8 cellular contexts compared by ENCODE assay signal in genomic region chr3:44198265-44198956, GRCh38. TPM values are rescaled to one million over a fixed set of nuclear protein-coding genes. Genes with fewer than 3 reads are reported as not detected.
DNase-seq lines count a peak whose midpoint lies in the region; ATAC-seq and TF ChIP-seq lines count a peak whose summit lies in the region.

No MANE protein-coding gene starts in this region.

- CTCF ChIA-PET in activated CD8-positive, alpha-beta T cell treated with anti-CD3 and anti-CD28 coated beads for 36 hours (lab: Charles Lee), result interaction anchor here (0.6 to 3.5 kb wide), 20 partner anchors 9 to 616 kb away, joined by 3 to 19 read pairs (median 4); no protein-coding TSS in a partner anchor

- POLR2A ChIA-PET in activated CD8-positive, alpha-beta T cell treated with anti-CD3 and anti-CD28 coated beads for 36 hours (lab: Charles Lee), result no interaction called here

- no peaks in the 10 kb centered on the region for H3K27me3 ChIP-seq in effector memory CD4-positive, alpha-beta T cell (replicated peaks; ENCODE audit: control insufficient read depth, insufficient read depth, low read length, poor library complexity, severe bottlenecking)
- H3K27me3 ChIP-seq in mesendoderm (ENCODE audit: insufficient read depth, low read length, poor library complexity), result no peaks in the 10 kb centered on the region

- H3K9me3 Mint-ChIP-seq in activated CD8-positive, alpha-beta T cell treated with anti-CD3 and anti-CD28 coated beads for 36 hours, result no peaks in the 10 kb centered on the region

- H3K27ac Mint-ChIP-seq in activated CD8-positive, alpha-beta T cell treated with anti-CD3 and anti-CD28 coated beads for 36 hours, result no peak overlapping the region

- peak; percentile 50 for ATAC-seq in HG02763 (IDR thresholded peaks at IDR 0.05; ENCODE audit: unreplicated experiment)
- ATAC-seq in activated CD8-positive, alpha-beta T cell treated with anti-CD3 and anti-CD28 coated beads for 36 hours, result peak; percentile 77
- no peak for ATAC-seq in GM18519 (IDR thresholded peaks at IDR 0.05; ENCODE audit: low FRiP score, unreplicated experiment)

- H3K4me3 Mint-ChIP-seq in activated CD8-positive, alpha-beta T cell treated with anti-CD3 and anti-CD28 coated beads for 36 hours, result no peak overlapping the region

- no peaks in the 10 kb centered on the region for H3K79me1 ChIP-seq in mesendoderm (ENCODE audit: low read length)

- no peaks in the 10 kb centered on the region for H3K36me3 Mint-ChIP-seq in activated CD8-positive, alpha-beta T cell treated with anti-CD3 and anti-CD28 coated beads for 36 hours (ENCODE audit: low read depth)

- no peak overlapping the region for H2BK120ac ChIP-seq in mesendoderm (ENCODE audit: low read depth, low read length)

- no peak overlapping the region for H4K5ac ChIP-seq in mesendoderm (ENCODE audit: low read length)

- H3K4me1 ChIP-seq in effector memory CD4-positive, alpha-beta T cell (ENCODE audit: control insufficient read depth, insufficient read depth, low read length, poor library complexity, severe bottlenecking), result no peaks in the 10 kb centered on the region
- no peaks in the 10 kb centered on the region for H3K4me1 ChIP-seq in mesendoderm (ENCODE audit: control insufficient read depth, low read depth, low read length)

- no peak overlapping the region for H3K18ac ChIP-seq in mesendoderm (ENCODE audit: low read length)

- H4K8ac ChIP-seq in mesendoderm (ENCODE audit: low read depth, low read length), result no peak overlapping the region

- no peak overlapping the region for H2BK5ac ChIP-seq in mesendoderm (ENCODE audit: low read length)

- no peak overlapping the region for H3K27ac ChIP-seq in effector memory CD4-positive, alpha-beta T cell (ENCODE audit: insufficient read depth, low read length, poor library complexity, severe bottlenecking)
- H3K27ac ChIP-seq in mesendoderm (ENCODE audit: low read depth, low read length), result no peak overlapping the region

- no peak overlapping the region for H2BK15ac ChIP-seq in mesendoderm (replicated peaks; ENCODE audit: low read depth)

- no peak overlapping the region for H3K23ac ChIP-seq in mesendoderm (ENCODE audit: low read length)

- no peaks in the 10 kb centered on the region for H3K36me3 ChIP-seq in effector memory CD4-positive, alpha-beta T cell (ENCODE audit: control insufficient read depth, insufficient read depth, low read length)
- no peaks in the 10 kb centered on the region for H3K36me3 ChIP-seq in mesendoderm (ENCODE audit: control insufficient read depth, insufficient read depth, low read length)

- H3K56ac ChIP-seq in mesendoderm (ENCODE audit: low read length), result no peak overlapping the region

- no peak overlapping the region for H3K4me2 ChIP-seq in mesendoderm (ENCODE audit: low read length)

- H3K4me3 ChIP-seq in effector memory CD4-positive, alpha-beta T cell (ENCODE audit: insufficient read depth, low read depth, low read length, poor library complexity, severe bottlenecking), result no peak overlapping the region
- no peak overlapping the region for H3K4me3 ChIP-seq in mesendoderm (ENCODE audit: low read length)

- DNase-seq in DMS53 treated with DMSO at 0.1 percent for 48 hours (lab: John Stamatoyannopoulos, UW; ENCODE audit: unreplicated experiment) (peak; percentile 8), NCI-H748 treated with DMSO at 0.1 percent for 48 hours (lab: John Stamatoyannopoulos, UW) (peak; percentile 19), mesendoderm (peak; percentile 85)
- DNase-seq in activated CD8-positive, alpha-beta T cell treated with anti-CD3 and anti-CD28 coated beads for 36 hours, result peak; percentile 83
- peak; percentile 14 to 44 (median 19) for DNase-seq in effector memory CD4-positive, alpha-beta T cell
- peak; percentile 19 to 31 for DNase-seq in stimulated activated CD8-positive, alpha-beta memory T cell treated with anti-CD3 and anti-CD28 coated beads, Interleukin-2, amount 100 ng/mL, for 1 hour (ENCODE audit: low read depth in 2 of 2)

- no peak overlapping the region for H3K9ac ChIP-seq in mesendoderm (ENCODE audit: low read length)

- peak; percentile 81 for TF ChIP-seq CTCF in activated CD8-positive, alpha-beta T cell treated with anti-CD3 and anti-CD28 coated beads for 36 hours (IDR thresholded peaks at IDR 0.05)

- no peak overlapping the region for H3K4ac ChIP-seq in mesendoderm (ENCODE audit: low read depth, low read length)

- WGBS in mesendoderm (ENCODE audit: extremely low coverage, insufficient coverage, low lambda C conversion rate), result no CpG with 5 or more reads among the region's 10 CpGs

- H3K27me3 Mint-ChIP-seq in activated CD8-positive, alpha-beta T cell treated with anti-CD3 and anti-CD28 coated beads for 36 hours, result peaks cover 15% of the 10 kb centered on the region

- intact Hi-C loops in activated CD8-positive, alpha-beta T cell treated with anti-CD3 and anti-CD28 coated beads for 36 hours (cut with micrococcal nuclease), result loop anchor here (5.0 to 10.0 kb wide), 2 partner anchors 194 to 431 kb away; no protein-coding TSS in a partner anchor

- H3K9me3 ChIP-seq in effector memory CD4-positive, alpha-beta T cell (ENCODE audit: control insufficient read depth, low read length), result no peaks in the 10 kb centered on the region

- no peaks in the 10 kb centered on the region for H3K4me1 Mint-ChIP-seq in activated CD8-positive, alpha-beta T cell treated with anti-CD3 and anti-CD28 coated beads for 36 hours (ENCODE audit: low read depth)

- no peak overlapping the region for H2AK5ac ChIP-seq in mesendoderm (ENCODE audit: low read length)

- H3K79me2 ChIP-seq in mesendoderm (ENCODE audit: control insufficient read depth, insufficient read depth, low read length), result no peaks in the 10 kb centered on the region

RNA-seq across cellular contexts. Expression of gene TOPAZ1, which starts 43.3 kb away (rescaled TPM):
- total RNA-seq in activated CD8-positive, alpha-beta T cell treated with anti-CD3 and anti-CD28 coated beads for 36 hours, result not detected
- not detected for polyA plus RNA-seq in mesendoderm (2013, experiment 1 of 2)
- not detected for polyA plus RNA-seq in mesendoderm (2013, experiment 2 of 2)

Comparison
In these comparisons a context has a peak if more than half of its experiments do, and no peak if none do; other contexts are left out.
1. DNase-seq: peak in every context shown above with its lines; median percentile 85 in mesendoderm; 83 in activated CD8-positive, alpha-beta T cell treated with anti-CD3 and anti-CD28 coated beads for 36 hours; 25 in stimulated activated CD8-positive, alpha-beta memory T cell treated with anti-CD3 and anti-CD28 coated beads, Interleukin-2, amount 100 ng/mL, for 1 hour; 19 in NCI-H748 treated with DMSO at 0.1 percent for 48 hours; 19 in effector memory CD4-positive, alpha-beta T cell; 8 in DMS53 treated with DMSO at 0.1 percent for 48 hours.